Comparison of ENCODE assay signal across 28 cellular contexts in the genomic region with DNA sequence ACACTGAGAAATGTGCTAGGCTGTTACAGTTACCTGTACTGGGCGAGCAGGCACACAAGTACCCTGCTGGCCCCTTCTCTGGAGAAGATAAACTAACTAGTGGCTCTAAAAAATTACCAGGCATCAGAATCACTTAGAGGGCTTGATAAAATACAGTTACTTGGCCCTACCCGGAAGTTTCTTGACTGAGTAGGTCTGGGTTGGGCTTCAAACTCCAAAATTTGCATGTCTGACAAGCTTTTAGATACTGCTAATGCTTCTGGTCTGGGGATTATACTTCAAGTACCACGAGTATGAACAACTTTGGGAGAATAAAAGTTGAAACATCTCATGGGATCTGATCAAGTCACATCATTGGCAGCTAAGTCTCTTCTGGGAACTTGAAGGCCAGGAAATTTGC. TPM values are rescaled to one million over a fixed set of nuclear protein-coding genes. Genes with fewer than 3 reads are reported as not detected.
DNase-seq lines count a peak whose midpoint lies in the region; ATAC-seq and TF ChIP-seq lines count a peak whose summit lies in the region.
"Had no signal": no experiment of that assay in that cellular context is flagged by ENCODE, and none has a peak within 500 bp of the region (broad histone marks: within the 10 kb centered on the region; RNA-seq: fewer than 3 reads in every experiment).

No MANE protein-coding gene starts in this region.

- H3K18ac ChIP-seq in H9 (ENCODE audit: insufficient read length, low read depth, low read length) = no peak overlapping the region
- no peak overlapping the region for H3K18ac ChIP-seq in mesendoderm (ENCODE audit: low read length)

- no peaks in the 10 kb centered on the region for H3F3A ChIP-seq in PC-9 (ENCODE audit: insufficient read depth, low read depth)

- no peaks in the 10 kb centered on the region for H3K9me2 ChIP-seq in PC-9 (ENCODE audit: insufficient read depth)

- peaks cover 0 to 17% (median 14%) of the 10 kb centered on the region in 3 experiments; a peak in 3 of 7 replicates for H3K36me3 Mint-ChIP-seq in H9 (ENCODE audit: insufficient read depth in 1 of 3, low read depth in 3 of 3)

- no peak overlapping the region for H4K91ac ChIP-seq in H9 (ENCODE audit: insufficient read length, low read depth, low read length)

- H3K36me3 ChIP-seq in mesendoderm (ENCODE audit: control insufficient read depth, insufficient read depth, low read length) (no peaks in the 10 kb centered on the region), PC-9 (ENCODE audit: low read depth) (no peaks in the 10 kb centered on the region)

- H2BK15ac ChIP-seq in H9 (ENCODE audit: low read depth, low read length) = no peak overlapping the region
- no peak overlapping the region for H2BK15ac ChIP-seq in mesendoderm (replicated peaks; ENCODE audit: low read depth)

- H4K5ac ChIP-seq in H9 (ENCODE audit: insufficient read length, low read depth, low read length) (no peak overlapping the region), mesendoderm (ENCODE audit: low read length) (no peak overlapping the region)

- H3K79me2 ChIP-seq in H9 (ENCODE audit: insufficient read depth, low read length) (no peaks in the 10 kb centered on the region), mesendoderm (ENCODE audit: control insufficient read depth, insufficient read depth, low read length) (no peaks in the 10 kb centered on the region), PC-9 (ENCODE audit: low read depth) (no peaks in the 10 kb centered on the region)
- H3K79me2 ChIP-seq: parathyroid adenoma had no signal

- H3K9me3 Mint-ChIP-seq in H9 = no peaks in the 10 kb centered on the region
- H3K9me3 Mint-ChIP-seq in stimulated activated naive CD8-positive, alpha-beta T cell treated with anti-CD3 and anti-CD28 coated beads, Interleukin-15, amount 100 ng/mL, for 72 hours = no peaks in the 10 kb centered on the region
- H3K9me3 Mint-ChIP-seq: activated naive CD8-positive, alpha-beta T cell treated with anti-CD3 and anti-CD28 coated beads, Interleukin-2, amount 50 U/mL, for 24 hours; CD14-positive monocyte; nephron progenitor cell; T-cell had no signal

- no peak overlapping the region for H3K9ac ChIP-seq in H9 (ENCODE audit: extremely low read depth, insufficient read length, low read length)
- H3K9ac ChIP-seq in mesendoderm (ENCODE audit: low read length) = no peak overlapping the region
- H3K9ac ChIP-seq: parathyroid adenoma had no signal

- H3K4me2 ChIP-seq in H9 (ENCODE audit: insufficient read depth, insufficient read length, low read length) = no peak overlapping the region
- H3K4me2 ChIP-seq in mesendoderm (ENCODE audit: low read length) = no peak overlapping the region
- no peak overlapping the region for H3K4me2 ChIP-seq in PC-9

- peak overlapping the region in 2 of 3 experiments; percentile 79; a peak in 3 of 7 replicates for H3K27ac Mint-ChIP-seq in H9
- H3K27ac Mint-ChIP-seq in stimulated activated naive CD8-positive, alpha-beta T cell treated with anti-CD3 and anti-CD28 coated beads, Interleukin-15, amount 100 ng/mL, for 72 hours = no peak overlapping the region
- H3K27ac Mint-ChIP-seq: activated CD8-positive, alpha-beta T cell treated with anti-CD3 and anti-CD28 coated beads, Interleukin-2, amount 10 ng/mL, durations not matched to agents 7 days and 5 days; activated naive CD8-positive, alpha-beta T cell treated with anti-CD3 and anti-CD28 coated beads, Interleukin-2, amount 50 U/mL, for 24 hours; CD14-positive monocyte; nephron progenitor cell; T-cell had no signal

- TF ChIP-seq CTCF in H9 (conservative IDR thresholded peaks at IDR 0.05) (no peak), PC-9 (conservative IDR thresholded peaks at IDR 0.05) (no peak)

- no peak overlapping the region for H3K4ac ChIP-seq in H9 (ENCODE audit: low read depth, low read length)
- H3K4ac ChIP-seq in mesendoderm (ENCODE audit: low read depth, low read length) = no peak overlapping the region

- H3K23me2 ChIP-seq in H9 (ENCODE audit: insufficient read length, low read depth, low read length, poor library complexity, severe bottlenecking) = no peaks in the 10 kb centered on the region

- H3K27me3 Mint-ChIP-seq in H9 (ENCODE audit: low read depth) = no peaks in the 10 kb centered on the region
- H3K27me3 Mint-ChIP-seq in stimulated activated naive CD8-positive, alpha-beta T cell treated with anti-CD3 and anti-CD28 coated beads, Interleukin-15, amount 100 ng/mL, for 72 hours = no peaks in the 10 kb centered on the region
- H3K27me3 Mint-ChIP-seq: activated naive CD8-positive, alpha-beta T cell treated with anti-CD3 and anti-CD28 coated beads, Interleukin-2, amount 50 U/mL, for 24 hours; T-cell had no signal

- H2BK120ac ChIP-seq in H9 (ENCODE audit: low read depth, low read length, poor library complexity, severe bottlenecking) = no peak overlapping the region
- H2BK120ac ChIP-seq in mesendoderm (ENCODE audit: low read depth, low read length) = no peak overlapping the region

- no peak overlapping the region for H3K27ac ChIP-seq in H9 (ENCODE audit: insufficient read length, low read depth, low read length)
- no peak overlapping the region for H3K27ac ChIP-seq in mesendoderm (ENCODE audit: low read depth, low read length)
- H3K27ac ChIP-seq in PC-9 = no peak overlapping the region
- H3K27ac ChIP-seq: parathyroid adenoma, SJSA1, stomach, tibial artery had no signal

- H3K56ac ChIP-seq in H9 (ENCODE audit: insufficient read length, low read depth, low read length) (no peak overlapping the region), mesendoderm (ENCODE audit: low read length) (no peak overlapping the region)

- no peak overlapping the region for H2BK12ac ChIP-seq in H9 (ENCODE audit: insufficient read length, low read depth, low read length)

- CTCF ChIA-PET in PC-9 (lab: Charles Lee) = no interaction called here

- BruUV-seq in PC-9 (replicated peaks; lab: Mats Ljungman, UMichigan) = no TSS peak

- no CpG with 5 or more reads among the region's 3 CpGs for WGBS in H9 (ENCODE audit: extremely low coverage, insufficient read length, low lambda C conversion rate)
- WGBS in mesendoderm (ENCODE audit: extremely low coverage, insufficient coverage, low lambda C conversion rate) = no CpG with 5 or more reads among the region's 3 CpGs

- no peak overlapping the region for H3K23ac ChIP-seq in H9 (ENCODE audit: insufficient read length, low read depth, low read length)
- no peak overlapping the region for H3K23ac ChIP-seq in mesendoderm (ENCODE audit: low read length)

- no peak overlapping the region for H3K14ac ChIP-seq in H9 (ENCODE audit: insufficient read depth, low read length)

- DNase-seq in H9 = no peak
- DNase-seq in mesendoderm = peak; percentile 40
- no peak for DNase-seq in PC-9
- no peak for DNase-seq in Kasumi-1 (lab: John Stamatoyannopoulos, UW)
- DNase-seq in NK-92 (lab: John Stamatoyannopoulos, UW; ENCODE audit: unreplicated experiment) = no peak
- DNase-seq in stimulated activated naive CD8-positive, alpha-beta T cell treated with anti-CD3 and anti-CD28 coated beads, Interleukin-15, amount 100 ng/mL, for 72 hours = no peak
- DNase-seq: activated CD4-positive, alpha-beta T cell treated with anti-CD3 and anti-CD28 coated beads for 1 hour; activated CD8-positive, alpha-beta T cell treated with anti-CD3 and anti-CD28 coated beads, Interleukin-2, amount 10 ng/mL, durations not matched to agents 7 days and 5 days; activated gamma-delta T cell; activated naive CD8-positive, alpha-beta T cell treated with anti-CD3 and anti-CD28 coated beads, Interleukin-2, amount 50 U/mL, for 24 hours; activated T-cell treated with anti-CD3 and anti-CD28 coated beads for 4 hours; cerebellar nuclear complex; islet precursor cell; mucosa of descending colon; NCI-H1436 treated with DMSO at 0.1 percent for 48 hours; NCI-H2107; NCI-H446 treated with DMSO at 0.1 percent for 48 hours; nephron progenitor cell; right cardiac atrium; stimulated activated CD4-positive, alpha-beta T cell treated with anti-CD3 and anti-CD28 coated beads, Interleukin-4, amount 100 ng/mL, for 4 hours; stomach; T-cell; tibial artery had no signal

- H3K79me1 ChIP-seq in H9 (ENCODE audit: insufficient read depth, low read depth, low read length, poor library complexity, severe bottlenecking) = no peaks in the 10 kb centered on the region
- no peaks in the 10 kb centered on the region for H3K79me1 ChIP-seq in mesendoderm (ENCODE audit: low read length)

- no peak overlapping the region for H4K8ac ChIP-seq in H9 (replicated peaks; ENCODE audit: insufficient read length, low read depth, low read length)
- peak overlapping the region; percentile 56 for H4K8ac ChIP-seq in mesendoderm (ENCODE audit: low read depth, low read length)

- no peak overlapping the region for H2AK5ac ChIP-seq in H9 (ENCODE audit: insufficient read length, low read length)
- H2AK5ac ChIP-seq in mesendoderm (ENCODE audit: low read length) = no peak overlapping the region

- H3K4me1 ChIP-seq in H9 (ENCODE audit: insufficient read depth, low read length) (no peaks in the 10 kb centered on the region), mesendoderm (ENCODE audit: control insufficient read depth, low read depth, low read length) (peaks cover 2% of the 10 kb centered on the region), PC-9 (replicated peaks; ENCODE audit: insufficient read depth) (no peaks in the 10 kb centered on the region)
- H3K4me1 ChIP-seq: parathyroid adenoma, SJSA1, stomach, tibial artery had no signal

- H3K27me3 ChIP-seq in H9 (ENCODE audit: insufficient read depth, low read length) = no peaks in the 10 kb centered on the region
- no peaks in the 10 kb centered on the region for H3K27me3 ChIP-seq in mesendoderm (ENCODE audit: insufficient read depth, low read length, poor library complexity)
- no peaks in the 10 kb centered on the region for H3K27me3 ChIP-seq in PC-9 (ENCODE audit: insufficient read depth, low read depth)
- H3K27me3 ChIP-seq: SJSA1, stomach, tibial artery had no signal

- no peak overlapping the region for H3T11ph ChIP-seq in H9 (ENCODE audit: low read length)

- no peak overlapping the region for H3K4me3 ChIP-seq in mesendoderm (ENCODE audit: low read length)
- H3K4me3 ChIP-seq in PC-9 = no peak overlapping the region
- H3K4me3 ChIP-seq: mucosa of descending colon, SJSA1, stomach, tibial artery had no signal

- intact Hi-C loops in PC-9 (cut with micrococcal nuclease; ENCODE audit: unreplicated experiment) = no loop called here

- no peaks in the 10 kb centered on the region for H3K9me3 ChIP-seq in H9 (ENCODE audit: control insufficient read depth, low read depth, low read length)
- no peaks in the 10 kb centered on the region for H3K9me3 ChIP-seq in PC-9 (ENCODE audit: insufficient read depth, low read depth)
- H3K9me3 ChIP-seq: mucosa of descending colon, SJSA1, stomach, tibial artery had no signal

- no peak overlapping the region for H2BK20ac ChIP-seq in H9 (ENCODE audit: low read depth, low read length, poor library complexity, severe bottlenecking)

- POLR2A ChIA-PET in PC-9 (lab: Charles Lee; ENCODE audit: unreplicated experiment) = no interaction called here

- peaks cover 3% of the 10 kb centered on the region in 2 experiments; a peak in 3 of 4 replicates for H3K4me1 Mint-ChIP-seq in H9
- peaks cover 9% of the 10 kb centered on the region for H3K4me1 Mint-ChIP-seq in stimulated activated naive CD8-positive, alpha-beta T cell treated with anti-CD3 and anti-CD28 coated beads, Interleukin-15, amount 100 ng/mL, for 72 hours
- H3K4me1 Mint-ChIP-seq: CD14-positive monocyte, T-cell had no signal

- H2AFZ ChIP-seq in H9 (ENCODE audit: low read length) (no peak overlapping the region), PC-9 (no peak overlapping the region)
- H2AFZ ChIP-seq: parathyroid adenoma had no signal

- ATAC-seq in GM18907 (IDR thresholded peaks at IDR 0.05; ENCODE audit: unreplicated experiment) (peak; percentile 53), HG03432 (IDR thresholded peaks at IDR 0.05; ENCODE audit: unreplicated experiment) (peak; percentile 53)
- no peak for ATAC-seq in stimulated activated naive CD8-positive, alpha-beta T cell treated with anti-CD3 and anti-CD28 coated beads, Interleukin-15, amount 100 ng/mL, for 72 hours
- ATAC-seq: activated CD8-positive, alpha-beta T cell treated with anti-CD3 and anti-CD28 coated beads, Interleukin-2, amount 10 ng/mL, durations not matched to agents 7 days and 5 days; activated naive CD8-positive, alpha-beta T cell treated with anti-CD3 and anti-CD28 coated beads, Interleukin-2, amount 50 U/mL, for 24 hours; mucosa of descending colon; right cardiac atrium; T-cell had no signal

- H3K4me3 Mint-ChIP-seq in H9 = no peak overlapping the region
- H3K4me3 Mint-ChIP-seq in stimulated activated naive CD8-positive, alpha-beta T cell treated with anti-CD3 and anti-CD28 coated beads, Interleukin-15, amount 100 ng/mL, for 72 hours = no peak overlapping the region
- H3K4me3 Mint-ChIP-seq: activated CD8-positive, alpha-beta T cell treated with anti-CD3 and anti-CD28 coated beads, Interleukin-2, amount 10 ng/mL, durations not matched to agents 7 days and 5 days; activated naive CD8-positive, alpha-beta T cell treated with anti-CD3 and anti-CD28 coated beads, Interleukin-2, amount 50 U/mL, for 24 hours; CD14-positive monocyte; nephron progenitor cell; T-cell had no signal

- H2BK5ac ChIP-seq in H9 (ENCODE audit: insufficient read length, low read length) = no peak overlapping the region
- no peak overlapping the region for H2BK5ac ChIP-seq in mesendoderm (ENCODE audit: low read length)

- H4K20me1 ChIP-seq in H9 (ENCODE audit: control insufficient read depth, insufficient read depth, insufficient read length) (no peaks in the 10 kb centered on the region), PC-9 (ENCODE audit: insufficient read depth) (no peaks in the 10 kb centered on the region)

RNA-seq across cellular contexts. Expression of gene CEP135, which starts 30.8 kb away (rescaled TPM):
- total RNA-seq in H9 (2021) = 12.6 and 13.9 TPM in 2 replicates
- 13.3 TPM for polyA plus RNA-seq in mesendoderm (2013, experiment 1 of 2)
- polyA plus RNA-seq in mesendoderm (2013, experiment 2 of 2) = 13.3 TPM
- total RNA-seq in PC-9 (2021) = 7.3 and 8.8 TPM in 2 replicates

Comparison
In these comparisons a context has a peak if more than half of its experiments do, and no peak if none do; other contexts are left out.
1. H3K27ac Mint-ChIP-seq: peak in H9 (2 of 3); none in stimulated activated naive CD8-positive, alpha-beta T cell treated with anti-CD3 and anti-CD28 coated beads, Interleukin-15, amount 100 ng/mL, for 72 hours (0 of 2).